1 cellular context compared by ENCODE assay signal in genomic region chr6:82086944-82087343, GRCh38.
A peak's percentile ranks its signal among the peaks of the same experiment; 100 is the strongest.
TF ChIP-seq lines count a peak whose summit lies in the region.

No MANE protein-coding gene starts in this region.

TF ChIP-seq in HepG2, 621 proteins besides CTCF, POLR2A, EP300 and RAD21 (continued from another document and continues in another):
- no peak for TF ChIP-seq ATF6 (CRISPR knock-in tag; conservative IDR thresholded peaks at IDR 0.05)
- TF ChIP-seq ZNF83 (CRISPR knock-in tag; IDR thresholded peaks at IDR 0.05; ENCODE audit: borderline replicate concordance): no peak
- TF ChIP-seq, protein P1, sequence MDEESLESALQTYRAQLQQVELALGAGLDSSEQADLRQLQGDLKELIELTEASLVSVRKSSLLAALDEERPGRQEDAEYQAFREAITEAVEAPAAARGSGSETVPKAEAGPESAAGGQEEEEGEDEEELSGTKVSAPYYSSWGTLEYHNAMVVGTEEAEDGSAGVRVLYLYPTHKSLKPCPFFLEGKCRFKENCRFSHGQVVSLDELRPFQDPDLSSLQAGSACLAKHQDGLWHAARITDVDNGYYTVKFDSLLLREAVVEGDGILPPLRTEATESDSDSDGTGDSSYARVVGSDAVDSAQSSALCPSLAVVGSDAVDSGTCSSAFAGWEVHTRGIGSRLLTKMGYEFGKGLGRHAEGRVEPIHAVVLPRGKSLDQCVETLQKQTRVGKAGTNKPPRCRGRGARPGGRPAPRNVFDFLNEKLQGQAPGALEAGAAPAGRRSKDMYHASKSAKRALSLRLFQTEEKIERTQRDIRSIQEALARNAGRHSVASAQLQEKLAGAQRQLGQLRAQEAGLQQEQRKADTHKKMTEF (CRISPR knock-in tag; IDR thresholded peaks at IDR 0.05): no peak
- TF ChIP-seq HOXA9 (CRISPR knock-in tag; IDR thresholded peaks at IDR 0.05; ENCODE audit: borderline replicate concordance): no peak
- TF ChIP-seq ZNF124 (CRISPR knock-in tag; IDR thresholded peaks at IDR 0.05): no peak
- TF ChIP-seq MAFF (IDR thresholded peaks at IDR 0.05; ENCODE audit: low read depth, low read length): no peak
- TF ChIP-seq FOXA1 (IDR thresholded peaks at IDR 0.05): no peak
- TF ChIP-seq FOXA1 (CRISPR knock-in tag; IDR thresholded peaks at IDR 0.05): peak; percentile 56
- TF ChIP-seq GATAD2A (CRISPR knock-in tag; IDR thresholded peaks at IDR 0.05): peak; percentile 46
- TF ChIP-seq NCOR1 (IDR thresholded peaks at IDR 0.05; ENCODE audit: borderline replicate concordance, low read length): no peak
- TF ChIP-seq NFATC3 (CRISPR knock-in tag; IDR thresholded peaks at IDR 0.05): no peak
- TF ChIP-seq ZNF737 (CRISPR knock-in tag; IDR thresholded peaks at IDR 0.05; ENCODE audit: borderline replicate concordance): no peak
- no peak for TF ChIP-seq MTF1 (CRISPR knock-in tag; IDR thresholded peaks at IDR 0.05)
- 0 out of 2 replicates have a peak, but pooled peaks have one; percentile 18 for TF ChIP-seq FOXO4 (CRISPR knock-in tag; conservative IDR thresholded peaks at IDR 0.05)
- TF ChIP-seq, protein P2, sequence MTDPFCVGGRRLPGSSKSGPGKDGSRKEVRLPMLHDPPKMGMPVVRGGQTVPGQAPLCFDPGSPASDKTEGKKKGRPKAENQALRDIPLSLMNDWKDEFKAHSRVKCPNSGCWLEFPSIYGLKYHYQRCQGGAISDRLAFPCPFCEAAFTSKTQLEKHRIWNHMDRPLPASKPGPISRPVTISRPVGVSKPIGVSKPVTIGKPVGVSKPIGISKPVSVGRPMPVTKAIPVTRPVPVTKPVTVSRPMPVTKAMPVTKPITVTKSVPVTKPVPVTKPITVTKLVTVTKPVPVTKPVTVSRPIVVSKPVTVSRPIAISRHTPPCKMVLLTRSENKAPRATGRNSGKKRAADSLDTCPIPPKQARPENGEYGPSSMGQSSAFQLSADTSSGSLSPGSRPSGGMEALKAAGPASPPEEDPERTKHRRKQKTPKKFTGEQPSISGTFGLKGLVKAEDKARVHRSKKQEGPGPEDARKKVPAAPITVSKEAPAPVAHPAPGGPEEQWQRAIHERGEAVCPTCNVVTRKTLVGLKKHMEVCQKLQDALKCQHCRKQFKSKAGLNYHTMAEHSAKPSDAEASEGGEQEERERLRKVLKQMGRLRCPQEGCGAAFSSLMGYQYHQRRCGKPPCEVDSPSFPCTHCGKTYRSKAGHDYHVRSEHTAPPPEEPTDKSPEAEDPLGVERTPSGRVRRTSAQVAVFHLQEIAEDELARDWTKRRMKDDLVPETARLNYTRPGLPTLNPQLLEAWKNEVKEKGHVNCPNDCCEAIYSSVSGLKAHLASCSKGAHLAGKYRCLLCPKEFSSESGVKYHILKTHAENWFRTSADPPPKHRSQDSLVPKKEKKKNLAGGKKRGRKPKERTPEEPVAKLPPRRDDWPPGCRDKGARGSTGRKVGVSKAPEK (CRISPR knock-in tag; IDR thresholded peaks at IDR 0.05; ENCODE audit: borderline replicate concordance): no peak
- no peak for TF ChIP-seq ZNF253 (CRISPR knock-in tag; IDR thresholded peaks at IDR 0.05; ENCODE audit: borderline replicate concordance)
- TF ChIP-seq MEF2D (CRISPR knock-in tag; IDR thresholded peaks at IDR 0.05): no peak
- TF ChIP-seq ISL2 (CRISPR knock-in tag; IDR thresholded peaks at IDR 0.05): peak; percentile 84
- TF ChIP-seq PCBP1 (IDR thresholded peaks at IDR 0.05; ENCODE audit: borderline replicate concordance, low read depth, low read length): no peak
- no peak for TF ChIP-seq FOSL1 (CRISPR knock-in tag; IDR thresholded peaks at IDR 0.05; ENCODE audit: borderline replicate concordance)
- TF ChIP-seq LCORL (IDR thresholded peaks at IDR 0.05): no peak
- TF ChIP-seq LCORL (CRISPR knock-in tag; IDR thresholded peaks at IDR 0.05): peak; percentile 48; the same call in 1 of the 2 replicates
- TF ChIP-seq, protein P3, sequence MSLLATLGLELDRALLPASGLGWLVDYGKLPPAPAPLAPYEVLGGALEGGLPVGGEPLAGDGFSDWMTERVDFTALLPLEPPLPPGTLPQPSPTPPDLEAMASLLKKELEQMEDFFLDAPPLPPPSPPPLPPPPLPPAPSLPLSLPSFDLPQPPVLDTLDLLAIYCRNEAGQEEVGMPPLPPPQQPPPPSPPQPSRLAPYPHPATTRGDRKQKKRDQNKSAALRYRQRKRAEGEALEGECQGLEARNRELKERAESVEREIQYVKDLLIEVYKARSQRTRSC (CRISPR knock-in tag; IDR thresholded peaks at IDR 0.05; ENCODE audit: low read depth): no peak
- no peak for TF ChIP-seq ZFYVE20 (CRISPR knock-in tag; IDR thresholded peaks at IDR 0.05; ENCODE audit: borderline replicate concordance, low read depth)
- no peak for TF ChIP-seq ZNF510 (CRISPR knock-in tag; IDR thresholded peaks at IDR 0.05; ENCODE audit: low read depth)
- no peak for TF ChIP-seq SALL2 (CRISPR knock-in tag; IDR thresholded peaks at IDR 0.05)
- no peak for TF ChIP-seq RBM22 (optimal IDR thresholded peaks at IDR 0.05; ENCODE audit: low read length)
- no peak for TF ChIP-seq ZNF17 (CRISPR knock-in tag; IDR thresholded peaks at IDR 0.05)
- TF ChIP-seq, protein P4, sequence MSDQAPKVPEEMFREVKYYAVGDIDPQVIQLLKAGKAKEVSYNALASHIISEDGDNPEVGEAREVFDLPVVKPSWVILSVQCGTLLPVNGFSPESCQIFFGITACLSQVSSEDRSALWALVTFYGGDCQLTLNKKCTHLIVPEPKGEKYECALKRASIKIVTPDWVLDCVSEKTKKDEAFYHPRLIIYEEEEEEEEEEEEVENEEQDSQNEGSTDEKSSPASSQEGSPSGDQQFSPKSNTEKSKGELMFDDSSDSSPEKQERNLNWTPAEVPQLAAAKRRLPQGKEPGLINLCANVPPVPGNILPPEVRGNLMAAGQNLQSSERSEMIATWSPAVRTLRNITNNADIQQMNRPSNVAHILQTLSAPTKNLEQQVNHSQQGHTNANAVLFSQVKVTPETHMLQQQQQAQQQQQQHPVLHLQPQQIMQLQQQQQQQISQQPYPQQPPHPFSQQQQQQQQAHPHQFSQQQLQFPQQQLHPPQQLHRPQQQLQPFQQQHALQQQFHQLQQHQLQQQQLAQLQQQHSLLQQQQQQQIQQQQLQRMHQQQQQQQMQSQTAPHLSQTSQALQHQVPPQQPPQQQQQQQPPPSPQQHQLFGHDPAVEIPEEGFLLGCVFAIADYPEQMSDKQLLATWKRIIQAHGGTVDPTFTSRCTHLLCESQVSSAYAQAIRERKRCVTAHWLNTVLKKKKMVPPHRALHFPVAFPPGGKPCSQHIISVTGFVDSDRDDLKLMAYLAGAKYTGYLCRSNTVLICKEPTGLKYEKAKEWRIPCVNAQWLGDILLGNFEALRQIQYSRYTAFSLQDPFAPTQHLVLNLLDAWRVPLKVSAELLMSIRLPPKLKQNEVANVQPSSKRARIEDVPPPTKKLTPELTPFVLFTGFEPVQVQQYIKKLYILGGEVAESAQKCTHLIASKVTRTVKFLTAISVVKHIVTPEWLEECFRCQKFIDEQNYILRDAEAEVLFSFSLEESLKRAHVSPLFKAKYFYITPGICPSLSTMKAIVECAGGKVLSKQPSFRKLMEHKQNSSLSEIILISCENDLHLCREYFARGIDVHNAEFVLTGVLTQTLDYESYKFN (CRISPR knock-in tag; conservative IDR thresholded peaks at IDR 0.05): peak; percentile 34
- peak; percentile 16; the same call in 1 of the 2 replicates for TF ChIP-seq SAP130 (CRISPR knock-in tag; IDR thresholded peaks at IDR 0.05; ENCODE audit: low read depth)
- no peak for TF ChIP-seq CREB1 (IDR thresholded peaks at IDR 0.05)
- TF ChIP-seq CREB1 (CRISPR knock-in tag; IDR thresholded peaks at IDR 0.05): peak; percentile 61; the same call in 1 of the 2 replicates
- TF ChIP-seq PHB2 (IDR thresholded peaks at IDR 0.05; ENCODE audit: partially characterized antibody): no peak
- TF ChIP-seq RCOR2 (CRISPR knock-in tag; IDR thresholded peaks at IDR 0.05): peak; percentile 63; the same call in 1 of the 2 replicates
- peak; percentile 52; the same call in 1 of the 2 replicates for TF ChIP-seq EHMT2 (IDR thresholded peaks at IDR 0.05; ENCODE audit: borderline replicate concordance, low read depth, low read length)
- TF ChIP-seq, protein P5, sequence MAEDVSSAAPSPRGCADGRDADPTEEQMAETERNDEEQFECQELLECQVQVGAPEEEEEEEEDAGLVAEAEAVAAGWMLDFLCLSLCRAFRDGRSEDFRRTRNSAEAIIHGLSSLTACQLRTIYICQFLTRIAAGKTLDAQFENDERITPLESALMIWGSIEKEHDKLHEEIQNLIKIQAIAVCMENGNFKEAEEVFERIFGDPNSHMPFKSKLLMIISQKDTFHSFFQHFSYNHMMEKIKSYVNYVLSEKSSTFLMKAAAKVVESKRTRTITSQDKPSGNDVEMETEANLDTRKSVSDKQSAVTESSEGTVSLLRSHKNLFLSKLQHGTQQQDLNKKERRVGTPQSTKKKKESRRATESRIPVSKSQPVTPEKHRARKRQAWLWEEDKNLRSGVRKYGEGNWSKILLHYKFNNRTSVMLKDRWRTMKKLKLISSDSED (CRISPR knock-in tag; IDR thresholded peaks at IDR 0.05): no peak
- TF ChIP-seq JUND (CRISPR knock-in tag; IDR thresholded peaks at IDR 0.05): no peak
- TF ChIP-seq YY1 (IDR thresholded peaks at IDR 0.05; ENCODE audit: insufficient read depth, insufficient replicate concordance, low read depth, low read length): no peak
- peak; percentile 67; the same call in 1 of the 2 replicates for TF ChIP-seq NFIC (IDR thresholded peaks at IDR 0.05; ENCODE audit: low read length)
- no peak for TF ChIP-seq PAF1 (CRISPR knock-in tag; IDR thresholded peaks at IDR 0.05)
- TF ChIP-seq GTF2F1 (IDR thresholded peaks at IDR 0.05; ENCODE audit: low read length): no peak
- TF ChIP-seq E2F1 (CRISPR knock-in tag; IDR thresholded peaks at IDR 0.05): no peak
- TF ChIP-seq ZNF143 (CRISPR knock-in tag; IDR thresholded peaks at IDR 0.05): no peak
- TF ChIP-seq ZNF570 (CRISPR knock-in tag; IDR thresholded peaks at IDR 0.05; ENCODE audit: borderline replicate concordance): no peak
- TF ChIP-seq POGZ (CRISPR knock-in tag; IDR thresholded peaks at IDR 0.05): peak; percentile 36; the same call in 1 of the 2 replicates
- peak; percentile 60 for TF ChIP-seq HDAC2 (CRISPR knock-in tag; IDR thresholded peaks at IDR 0.05)
- peak; percentile 91 for TF ChIP-seq ELF3 (CRISPR knock-in tag; IDR thresholded peaks at IDR 0.05)
- no peak for TF ChIP-seq ZNF225 (CRISPR knock-in tag; IDR thresholded peaks at IDR 0.05)
- TF ChIP-seq CAMTA2 (CRISPR knock-in tag; IDR thresholded peaks at IDR 0.05; ENCODE audit: borderline replicate concordance): no peak
- peak; percentile 69 for TF ChIP-seq FOXA3 (CRISPR knock-in tag; IDR thresholded peaks at IDR 0.05)
- TF ChIP-seq ZNF460 (CRISPR knock-in tag; IDR thresholded peaks at IDR 0.05; ENCODE audit: borderline replicate concordance): no peak
- TF ChIP-seq ISX (CRISPR knock-in tag; conservative IDR thresholded peaks at IDR 0.05): no peak
- TF ChIP-seq KLF16 (CRISPR knock-in tag; IDR thresholded peaks at IDR 0.05): no peak
- TF ChIP-seq KDM1A (CRISPR knock-in tag; IDR thresholded peaks at IDR 0.05): 0 out of 2 replicates have a peak, but pooled peaks have one; percentile 27
- no peak for TF ChIP-seq ZKSCAN1 (IDR thresholded peaks at IDR 0.05; ENCODE audit: low read length)
- no peak for TF ChIP-seq MYNN (CRISPR knock-in tag; IDR thresholded peaks at IDR 0.05; ENCODE audit: low read depth)
- TF ChIP-seq SOX5 (CRISPR knock-in tag; IDR thresholded peaks at IDR 0.05; ENCODE audit: borderline replicate concordance): peak; percentile 8; the same call in 1 of the 2 replicates
- TF ChIP-seq TCF7 (IDR thresholded peaks at IDR 0.05; ENCODE audit: low read depth): peak; percentile 67
- TF ChIP-seq ZNF792 (CRISPR knock-in tag; IDR thresholded peaks at IDR 0.05): no peak
